Comparison of ENCODE assay signal across 1 cellular context in the genomic region with DNA sequence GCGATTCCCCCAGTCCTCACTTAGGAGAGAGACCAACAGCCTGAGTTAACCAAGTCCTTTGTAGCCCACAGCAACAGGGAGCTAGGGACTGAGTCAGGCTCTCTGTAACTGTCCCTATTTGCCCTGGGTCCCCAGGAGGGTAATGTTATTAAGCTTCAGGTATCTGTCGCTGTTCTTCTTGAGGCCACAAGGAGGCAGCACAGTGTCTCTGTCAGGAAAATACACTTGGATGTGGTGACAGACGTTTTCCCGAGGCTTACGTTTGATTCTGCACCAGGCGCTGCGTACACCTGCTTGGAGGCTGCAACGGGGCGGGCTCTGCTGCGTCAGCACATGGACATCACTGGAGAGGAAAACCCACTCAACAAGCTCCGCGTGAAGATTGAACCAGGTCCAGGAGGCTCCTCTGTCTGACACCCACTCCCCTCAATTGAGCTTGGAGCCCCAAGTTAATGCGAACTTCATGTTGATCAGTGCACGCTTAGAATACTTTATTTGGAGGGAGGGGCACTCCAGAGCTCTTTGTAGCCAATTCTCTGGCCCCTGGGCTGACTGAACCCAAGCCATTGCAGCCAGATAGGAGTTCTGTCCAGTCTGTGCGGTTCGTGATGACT.
A peak's percentile ranks its signal among the peaks of the same experiment; 100 is the strongest.
TF ChIP-seq lines count a peak whose summit lies in the region.

No MANE protein-coding gene starts in this region.

TF ChIP-seq in K562, 482 proteins besides CTCF, POLR2A, EP300 and RAD21 (continued from another document and continues in another):
- no peak for TF ChIP-seq PTBP1 (IDR thresholded peaks at IDR 0.05; ENCODE audit: low read depth, low read length)
- TF ChIP-seq HOXB6 (CRISPR knock-in tag; IDR thresholded peaks at IDR 0.05; ENCODE audit: borderline replicate concordance): 0 out of 2 replicates have a peak, but pooled peaks have one; percentile 22
- TF ChIP-seq, protein P1, sequence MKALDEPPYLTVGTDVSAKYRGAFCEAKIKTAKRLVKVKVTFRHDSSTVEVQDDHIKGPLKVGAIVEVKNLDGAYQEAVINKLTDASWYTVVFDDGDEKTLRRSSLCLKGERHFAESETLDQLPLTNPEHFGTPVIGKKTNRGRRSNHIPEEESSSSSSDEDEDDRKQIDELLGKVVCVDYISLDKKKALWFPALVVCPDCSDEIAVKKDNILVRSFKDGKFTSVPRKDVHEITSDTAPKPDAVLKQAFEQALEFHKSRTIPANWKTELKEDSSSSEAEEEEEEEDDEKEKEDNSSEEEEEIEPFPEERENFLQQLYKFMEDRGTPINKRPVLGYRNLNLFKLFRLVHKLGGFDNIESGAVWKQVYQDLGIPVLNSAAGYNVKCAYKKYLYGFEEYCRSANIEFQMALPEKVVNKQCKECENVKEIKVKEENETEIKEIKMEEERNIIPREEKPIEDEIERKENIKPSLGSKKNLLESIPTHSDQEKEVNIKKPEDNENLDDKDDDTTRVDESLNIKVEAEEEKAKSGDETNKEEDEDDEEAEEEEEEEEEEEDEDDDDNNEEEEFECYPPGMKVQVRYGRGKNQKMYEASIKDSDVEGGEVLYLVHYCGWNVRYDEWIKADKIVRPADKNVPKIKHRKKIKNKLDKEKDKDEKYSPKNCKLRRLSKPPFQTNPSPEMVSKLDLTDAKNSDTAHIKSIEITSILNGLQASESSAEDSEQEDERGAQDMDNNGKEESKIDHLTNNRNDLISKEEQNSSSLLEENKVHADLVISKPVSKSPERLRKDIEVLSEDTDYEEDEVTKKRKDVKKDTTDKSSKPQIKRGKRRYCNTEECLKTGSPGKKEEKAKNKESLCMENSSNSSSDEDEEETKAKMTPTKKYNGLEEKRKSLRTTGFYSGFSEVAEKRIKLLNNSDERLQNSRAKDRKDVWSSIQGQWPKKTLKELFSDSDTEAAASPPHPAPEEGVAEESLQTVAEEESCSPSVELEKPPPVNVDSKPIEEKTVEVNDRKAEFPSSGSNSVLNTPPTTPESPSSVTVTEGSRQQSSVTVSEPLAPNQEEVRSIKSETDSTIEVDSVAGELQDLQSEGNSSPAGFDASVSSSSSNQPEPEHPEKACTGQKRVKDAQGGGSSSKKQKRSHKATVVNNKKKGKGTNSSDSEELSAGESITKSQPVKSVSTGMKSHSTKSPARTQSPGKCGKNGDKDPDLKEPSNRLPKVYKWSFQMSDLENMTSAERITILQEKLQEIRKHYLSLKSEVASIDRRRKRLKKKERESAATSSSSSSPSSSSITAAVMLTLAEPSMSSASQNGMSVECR (CRISPR knock-in tag; IDR thresholded peaks at IDR 0.05): 0 out of 2 replicates have a peak, but pooled peaks have one; percentile 9
- no peak for TF ChIP-seq ZNF165 (CRISPR knock-in tag; IDR thresholded peaks at IDR 0.05; ENCODE audit: borderline replicate concordance)
- TF ChIP-seq SRF (CRISPR knock-in tag; IDR thresholded peaks at IDR 0.05): no peak
- TF ChIP-seq, protein P2, sequence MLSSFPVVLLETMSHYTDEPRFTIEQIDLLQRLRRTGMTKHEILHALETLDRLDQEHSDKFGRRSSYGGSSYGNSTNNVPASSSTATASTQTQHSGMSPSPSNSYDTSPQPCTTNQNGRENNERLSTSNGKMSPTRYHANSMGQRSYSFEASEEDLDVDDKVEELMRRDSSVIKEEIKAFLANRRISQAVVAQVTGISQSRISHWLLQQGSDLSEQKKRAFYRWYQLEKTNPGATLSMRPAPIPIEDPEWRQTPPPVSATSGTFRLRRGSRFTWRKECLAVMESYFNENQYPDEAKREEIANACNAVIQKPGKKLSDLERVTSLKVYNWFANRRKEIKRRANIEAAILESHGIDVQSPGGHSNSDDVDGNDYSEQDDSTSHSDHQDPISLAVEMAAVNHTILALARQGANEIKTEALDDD (IDR thresholded peaks at IDR 0.05): no peak
- no peak for TF ChIP-seq SMARCA5 (IDR thresholded peaks at IDR 0.05)
- TF ChIP-seq JUNB (CRISPR knock-in tag; conservative IDR thresholded peaks at IDR 0.05): no peak
- TF ChIP-seq ZZZ3 (IDR thresholded peaks at IDR 0.05): no peak
- no peak for TF ChIP-seq MAFF (IDR thresholded peaks at IDR 0.05; ENCODE audit: low read length)
- 0 out of 2 replicates have a peak, but pooled peaks have one; percentile 41 for TF ChIP-seq NR1H2 (CRISPR knock-in tag; IDR thresholded peaks at IDR 0.05)
- no peak for TF ChIP-seq SREBF2 (CRISPR knock-in tag; IDR thresholded peaks at IDR 0.05)
- TF ChIP-seq, protein P3, sequence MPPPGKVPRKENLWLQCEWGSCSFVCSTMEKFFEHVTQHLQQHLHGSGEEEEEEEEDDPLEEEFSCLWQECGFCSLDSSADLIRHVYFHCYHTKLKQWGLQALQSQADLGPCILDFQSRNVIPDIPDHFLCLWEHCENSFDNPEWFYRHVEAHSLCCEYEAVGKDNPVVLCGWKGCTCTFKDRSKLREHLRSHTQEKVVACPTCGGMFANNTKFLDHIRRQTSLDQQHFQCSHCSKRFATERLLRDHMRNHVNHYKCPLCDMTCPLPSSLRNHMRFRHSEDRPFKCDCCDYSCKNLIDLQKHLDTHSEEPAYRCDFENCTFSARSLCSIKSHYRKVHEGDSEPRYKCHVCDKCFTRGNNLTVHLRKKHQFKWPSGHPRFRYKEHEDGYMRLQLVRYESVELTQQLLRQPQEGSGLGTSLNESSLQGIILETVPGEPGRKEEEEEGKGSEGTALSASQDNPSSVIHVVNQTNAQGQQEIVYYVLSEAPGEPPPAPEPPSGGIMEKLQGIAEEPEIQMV (tag; conservative IDR thresholded peaks at IDR 0.05; ENCODE audit: low read depth): no peak
- TF ChIP-seq CREBBP (IDR thresholded peaks at IDR 0.05; ENCODE audit: low read depth, low read length): no peak
- TF ChIP-seq ZNF316 (IDR thresholded peaks at IDR 0.05): no peak
- TF ChIP-seq GATAD2B (IDR thresholded peaks at IDR 0.05; ENCODE audit: borderline replicate concordance): no peak
- TF ChIP-seq POLR3G (IDR thresholded peaks at IDR 0.05; ENCODE audit: extremely low read depth, insufficient read length, insufficient replicate concordance): no peak
- TF ChIP-seq ZNF3 (CRISPR knock-in tag; IDR thresholded peaks at IDR 0.05): no peak
- TF ChIP-seq, protein P4, sequence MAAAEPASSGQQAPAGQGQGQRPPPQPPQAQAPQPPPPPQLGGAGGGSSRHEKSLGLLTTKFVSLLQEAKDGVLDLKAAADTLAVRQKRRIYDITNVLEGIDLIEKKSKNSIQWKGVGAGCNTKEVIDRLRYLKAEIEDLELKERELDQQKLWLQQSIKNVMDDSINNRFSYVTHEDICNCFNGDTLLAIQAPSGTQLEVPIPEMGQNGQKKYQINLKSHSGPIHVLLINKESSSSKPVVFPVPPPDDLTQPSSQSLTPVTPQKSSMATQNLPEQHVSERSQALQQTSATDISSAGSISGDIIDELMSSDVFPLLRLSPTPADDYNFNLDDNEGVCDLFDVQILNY (CRISPR knock-in tag; IDR thresholded peaks at IDR 0.05): no peak
- TF ChIP-seq ZNF23 (CRISPR knock-in tag; IDR thresholded peaks at IDR 0.05): no peak
- no peak for TF ChIP-seq ZNF408 (CRISPR knock-in tag; IDR thresholded peaks at IDR 0.05; ENCODE audit: low read depth)
- TF ChIP-seq FIP1L1 (IDR thresholded peaks at IDR 0.05; ENCODE audit: low read depth, low read length, poor library complexity, severe bottlenecking): no peak
- no peak for TF ChIP-seq FOXJ2 (tag; IDR thresholded peaks at IDR 0.05)
- no peak for TF ChIP-seq NFYB (IDR thresholded peaks at IDR 0.05; ENCODE audit: extremely low read depth, insufficient read length)
- TF ChIP-seq ZSCAN29 (IDR thresholded peaks at IDR 0.05): no peak
- no peak for TF ChIP-seq SAP30 (IDR thresholded peaks at IDR 0.05; ENCODE audit: borderline replicate concordance, insufficient read depth, low read depth, low read length, poor library complexity, severe bottlenecking)
- no peak for TF ChIP-seq HDAC8 (tag; IDR thresholded peaks at IDR 0.05)
- TF ChIP-seq PHF21A (IDR thresholded peaks at IDR 0.05; ENCODE audit: borderline replicate concordance, low read depth): no peak
- no peak for TF ChIP-seq HDAC2 (IDR thresholded peaks at IDR 0.05)
- no peak for TF ChIP-seq KLF1 (tag; IDR thresholded peaks at IDR 0.05)
- TF ChIP-seq RBFOX2 (IDR thresholded peaks at IDR 0.05; ENCODE audit: low read depth, low read length): no peak
- no peak for TF ChIP-seq ZC3H11A (IDR thresholded peaks at IDR 0.05; ENCODE audit: low read depth, low read length)
- TF ChIP-seq, protein P5, sequence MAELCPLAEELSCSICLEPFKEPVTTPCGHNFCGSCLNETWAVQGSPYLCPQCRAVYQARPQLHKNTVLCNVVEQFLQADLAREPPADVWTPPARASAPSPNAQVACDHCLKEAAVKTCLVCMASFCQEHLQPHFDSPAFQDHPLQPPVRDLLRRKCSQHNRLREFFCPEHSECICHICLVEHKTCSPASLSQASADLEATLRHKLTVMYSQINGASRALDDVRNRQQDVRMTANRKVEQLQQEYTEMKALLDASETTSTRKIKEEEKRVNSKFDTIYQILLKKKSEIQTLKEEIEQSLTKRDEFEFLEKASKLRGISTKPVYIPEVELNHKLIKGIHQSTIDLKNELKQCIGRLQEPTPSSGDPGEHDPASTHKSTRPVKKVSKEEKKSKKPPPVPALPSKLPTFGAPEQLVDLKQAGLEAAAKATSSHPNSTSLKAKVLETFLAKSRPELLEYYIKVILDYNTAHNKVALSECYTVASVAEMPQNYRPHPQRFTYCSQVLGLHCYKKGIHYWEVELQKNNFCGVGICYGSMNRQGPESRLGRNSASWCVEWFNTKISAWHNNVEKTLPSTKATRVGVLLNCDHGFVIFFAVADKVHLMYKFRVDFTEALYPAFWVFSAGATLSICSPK (IDR thresholded peaks at IDR 0.05; ENCODE audit: borderline replicate concordance): no peak
- TF ChIP-seq MED1 (CRISPR knock-in tag; IDR thresholded peaks at IDR 0.05; ENCODE audit: borderline replicate concordance): no peak
- no peak for TF ChIP-seq ZFPM2 (CRISPR knock-in tag; IDR thresholded peaks at IDR 0.05)
- no peak for TF ChIP-seq SP2 (IDR thresholded peaks at IDR 0.05; ENCODE audit: extremely low read depth, low read depth, low read length, poor library complexity, severe bottlenecking)
- TF ChIP-seq ZBED1 (IDR thresholded peaks at IDR 0.05): no peak
- no peak for TF ChIP-seq MEF2D (tag; conservative IDR thresholded peaks at IDR 0.05; ENCODE audit: low read depth)
- no peak for TF ChIP-seq CAMTA2 (CRISPR knock-in tag; conservative IDR thresholded peaks at IDR 0.05)
- no peak for TF ChIP-seq CCAR2 (IDR thresholded peaks at IDR 0.05; ENCODE audit: low read depth, low read length)
- no peak for TF ChIP-seq ZNF134 (CRISPR knock-in tag; conservative IDR thresholded peaks at IDR 0.05)
- TF ChIP-seq, protein P6, sequence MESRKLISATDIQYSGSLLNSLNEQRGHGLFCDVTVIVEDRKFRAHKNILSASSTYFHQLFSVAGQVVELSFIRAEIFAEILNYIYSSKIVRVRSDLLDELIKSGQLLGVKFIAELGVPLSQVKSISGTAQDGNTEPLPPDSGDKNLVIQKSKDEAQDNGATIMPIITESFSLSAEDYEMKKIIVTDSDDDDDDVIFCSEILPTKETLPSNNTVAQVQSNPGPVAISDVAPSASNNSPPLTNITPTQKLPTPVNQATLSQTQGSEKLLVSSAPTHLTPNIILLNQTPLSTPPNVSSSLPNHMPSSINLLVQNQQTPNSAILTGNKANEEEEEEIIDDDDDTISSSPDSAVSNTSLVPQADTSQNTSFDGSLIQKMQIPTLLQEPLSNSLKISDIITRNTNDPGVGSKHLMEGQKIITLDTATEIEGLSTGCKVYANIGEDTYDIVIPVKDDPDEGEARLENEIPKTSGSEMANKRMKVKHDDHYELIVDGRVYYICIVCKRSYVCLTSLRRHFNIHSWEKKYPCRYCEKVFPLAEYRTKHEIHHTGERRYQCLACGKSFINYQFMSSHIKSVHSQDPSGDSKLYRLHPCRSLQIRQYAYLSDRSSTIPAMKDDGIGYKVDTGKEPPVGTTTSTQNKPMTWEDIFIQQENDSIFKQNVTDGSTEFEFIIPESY (CRISPR knock-in tag; IDR thresholded peaks at IDR 0.05): no peak
- TF ChIP-seq ZNF696 (CRISPR knock-in tag; conservative IDR thresholded peaks at IDR 0.05): no peak
- 0 out of 2 replicates have a peak, but pooled peaks have one; percentile 26 for TF ChIP-seq POLR2G (IDR thresholded peaks at IDR 0.05; ENCODE audit: low read depth, low read length)
- TF ChIP-seq, protein P7, sequence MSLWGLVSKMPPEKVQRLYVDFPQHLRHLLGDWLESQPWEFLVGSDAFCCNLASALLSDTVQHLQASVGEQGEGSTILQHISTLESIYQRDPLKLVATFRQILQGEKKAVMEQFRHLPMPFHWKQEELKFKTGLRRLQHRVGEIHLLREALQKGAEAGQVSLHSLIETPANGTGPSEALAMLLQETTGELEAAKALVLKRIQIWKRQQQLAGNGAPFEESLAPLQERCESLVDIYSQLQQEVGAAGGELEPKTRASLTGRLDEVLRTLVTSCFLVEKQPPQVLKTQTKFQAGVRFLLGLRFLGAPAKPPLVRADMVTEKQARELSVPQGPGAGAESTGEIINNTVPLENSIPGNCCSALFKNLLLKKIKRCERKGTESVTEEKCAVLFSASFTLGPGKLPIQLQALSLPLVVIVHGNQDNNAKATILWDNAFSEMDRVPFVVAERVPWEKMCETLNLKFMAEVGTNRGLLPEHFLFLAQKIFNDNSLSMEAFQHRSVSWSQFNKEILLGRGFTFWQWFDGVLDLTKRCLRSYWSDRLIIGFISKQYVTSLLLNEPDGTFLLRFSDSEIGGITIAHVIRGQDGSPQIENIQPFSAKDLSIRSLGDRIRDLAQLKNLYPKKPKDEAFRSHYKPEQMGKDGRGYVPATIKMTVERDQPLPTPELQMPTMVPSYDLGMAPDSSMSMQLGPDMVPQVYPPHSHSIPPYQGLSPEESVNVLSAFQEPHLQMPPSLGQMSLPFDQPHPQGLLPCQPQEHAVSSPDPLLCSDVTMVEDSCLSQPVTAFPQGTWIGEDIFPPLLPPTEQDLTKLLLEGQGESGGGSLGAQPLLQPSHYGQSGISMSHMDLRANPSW (CRISPR knock-in tag; IDR thresholded peaks at IDR 0.05): no peak
- TF ChIP-seq, protein P8, sequence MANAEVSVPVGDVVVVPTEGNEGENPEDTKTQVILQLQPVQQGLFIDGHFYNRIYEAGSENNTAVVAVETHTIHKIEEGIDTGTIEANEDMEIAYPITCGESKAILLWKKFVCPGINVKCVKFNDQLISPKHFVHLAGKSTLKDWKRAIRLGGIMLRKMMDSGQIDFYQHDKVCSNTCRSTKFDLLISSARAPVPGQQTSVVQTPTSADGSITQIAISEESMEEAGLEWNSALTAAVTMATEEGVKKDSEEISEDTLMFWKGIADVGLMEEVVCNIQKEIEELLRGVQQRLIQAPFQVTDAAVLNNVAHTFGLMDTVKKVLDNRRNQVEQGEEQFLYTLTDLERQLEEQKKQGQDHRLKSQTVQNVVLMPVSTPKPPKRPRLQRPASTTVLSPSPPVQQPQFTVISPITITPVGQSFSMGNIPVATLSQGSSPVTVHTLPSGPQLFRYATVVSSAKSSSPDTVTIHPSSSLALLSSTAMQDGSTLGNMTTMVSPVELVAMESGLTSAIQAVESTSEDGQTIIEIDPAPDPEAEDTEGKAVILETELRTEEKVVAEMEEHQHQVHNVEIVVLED (CRISPR knock-in tag; IDR thresholded peaks at IDR 0.05): no peak
- TF ChIP-seq ETV6 (IDR thresholded peaks at IDR 0.05; ENCODE audit: borderline replicate concordance in 1 of 2, low read depth in 2 of 2, low read length in 1 of 2): no peak
- no peak for TF ChIP-seq ETV6 (CRISPR knock-in tag; IDR thresholded peaks at IDR 0.05; ENCODE audit: borderline replicate concordance)
- TF ChIP-seq KDM2B (CRISPR knock-in tag; IDR thresholded peaks at IDR 0.05): no peak
- no peak for TF ChIP-seq NR2C2 (CRISPR knock-in tag; IDR thresholded peaks at IDR 0.05)
- no peak for TF ChIP-seq NR2C2 (tag; IDR thresholded peaks at IDR 0.05)
